14 cellular contexts compared by ENCODE assay signal in genomic region chrX:140507982-140508305, GRCh38. TPM values are rescaled to one million over a fixed set of nuclear protein-coding genes. Genes with fewer than 3 reads are reported as not detected.
DNase-seq lines count a peak whose midpoint lies in the region; ATAC-seq and TF ChIP-seq lines count a peak whose summit lies in the region.
"Had no signal": no experiment of that assay in that cellular context is flagged by ENCODE, and none has a peak within 500 bp of the region (broad histone marks: within the 10 kb centered on the region; RNA-seq: fewer than 3 reads in every experiment).

No MANE protein-coding gene starts in this region.

- H3K27me3 Mint-ChIP-seq in immature natural killer cell (ENCODE audit: low read depth in 3 of 3): peaks cover 12 to 26% (median 13%) of the 10 kb centered on the region in 3 donors

- peaks cover 0 to 2% (median 0%) of the 10 kb centered on the region in 3 donors for H3K36me3 Mint-ChIP-seq in immature natural killer cell
- H3K36me3 Mint-ChIP-seq: stimulated activated memory B cell treated with anti-CD40 and anti-IgM and Interleukin-4, amounts not matched to agents 10 μg/mL and 1 μg/mL and 100 μg/mL, for 72 hours had no signal

- no peak for TF ChIP-seq CTCF in GM13976 (IDR thresholded peaks at IDR 0.05; ENCODE audit: borderline replicate concordance, control extremely low read depth, extremely low read depth, insufficient read depth, missing control alignments)

- H3K4me1 Mint-ChIP-seq in immature natural killer cell: peaks cover 0 to under 1% of the 10 kb centered on the region in 2 donors
- H3K4me1 Mint-ChIP-seq: stimulated activated memory B cell treated with anti-CD40 and anti-IgM and Interleukin-4, amounts not matched to agents 10 μg/mL and 1 μg/mL and 100 μg/mL, for 72 hours had no signal

- in situ Hi-C loops in GM13976 (cut with MboI; ENCODE audit: low sequenced_read_pairs, unreplicated experiment): no loop called here

- peaks cover 23% of the 10 kb centered on the region for H3K27me3 ChIP-seq in iPS DF 6.9 (ENCODE audit: control insufficient read depth, insufficient read depth, low read length)

- H3K4me3 ChIP-seq in iPS DF 6.9 (ENCODE audit: low read length): peak overlapping the region; percentile 31; the same call in 1 of the 2 replicates
- H3K4me3 ChIP-seq: K562 had no signal

- no peak overlapping the region for H3K27ac ChIP-seq in iPS DF 6.9 (ENCODE audit: low read length)
- H3K27ac ChIP-seq: neutrophil had no signal

- ATAC-seq in sciatic nerve: no peak
- ATAC-seq: K562; stimulated activated memory B cell treated with anti-CD40 and anti-IgM and Interleukin-4, amounts not matched to agents 10 μg/mL and 1 μg/mL and 100 μg/mL, for 72 hours had no signal

- no peaks in the 10 kb centered on the region for H3K9me3 ChIP-seq in iPS DF 6.9 (ENCODE audit: control insufficient read depth, insufficient read depth, low read length)
- H3K9me3 ChIP-seq: neutrophil had no signal

- no peak overlapping the region for H3K27ac Mint-ChIP-seq in immature natural killer cell
- H3K27ac Mint-ChIP-seq: CD4-positive, alpha-beta memory T cell; stimulated activated memory B cell treated with anti-CD40 and anti-IgM and Interleukin-4, amounts not matched to agents 10 μg/mL and 1 μg/mL and 100 μg/mL, for 72 hours had no signal

- no peaks in the 10 kb centered on the region for H3K4me1 ChIP-seq in iPS DF 6.9 (ENCODE audit: control insufficient read depth, insufficient read depth, low read length)

- no CpG with 5 or more reads among the region's 23 CpGs for WGBS in iPS DF 6.9 (ENCODE audit: insufficient coverage, insufficient read length)

- DNase-seq in GM13976 (ENCODE audit: low spot score) (peak; percentile 11), RPMI7951 (ENCODE audit: low read depth) (peak; percentile 68), iPS DF 6.9 (ENCODE audit: low read depth, low spot score) (no peak), pons (ENCODE audit: low spot score) (peak; percentile 22), NCI-H510A (lab: John Stamatoyannopoulos, UW) (no peak), sciatic nerve (ENCODE audit: low spot score) (no peak), immature natural killer cell (no peak), NCI-H345 (lab: John Stamatoyannopoulos, UW) (no peak)
- DNase-seq: CD4-positive, alpha-beta memory T cell; NCI-H2227 treated with DMSO at 0.1 percent for 48 hours; stimulated activated CD4-positive, alpha-beta T cell treated with anti-CD3 and anti-CD28 coated beads, Interleukin-2, amount 100 ng/mL, for 24 hours had no signal

- H3K4me3 Mint-ChIP-seq in immature natural killer cell: no peak overlapping the region
- H3K4me3 Mint-ChIP-seq: CD4-positive, alpha-beta memory T cell; stimulated activated memory B cell treated with anti-CD40 and anti-IgM and Interleukin-4, amounts not matched to agents 10 μg/mL and 1 μg/mL and 100 μg/mL, for 72 hours had no signal

- intact Hi-C loops in sciatic nerve (cut with DNase I): no loop called here

- H3K36me3 ChIP-seq in iPS DF 6.9 (ENCODE audit: control insufficient read depth, insufficient read depth, low read length): no peaks in the 10 kb centered on the region
- H3K36me3 ChIP-seq: neutrophil had no signal

- peaks cover 0 to 11% (median under 1%) of the 10 kb centered on the region in 6 donors for H3K9me3 Mint-ChIP-seq in immature natural killer cell
- H3K9me3 Mint-ChIP-seq: stimulated activated memory B cell treated with anti-CD40 and anti-IgM and Interleukin-4, amounts not matched to agents 10 μg/mL and 1 μg/mL and 100 μg/mL, for 72 hours had no signal

RNA-seq across cellular contexts. Expression of gene SOX3, which starts 3.1 kb away (rescaled TPM):
- total RNA-seq in RPMI7951 (2014; rRNA removed; shearing (Covaris generic)): not detected in 2 replicates
- total RNA-seq in sciatic nerve: not detected
- not detected for polyA plus RNA-seq in immature natural killer cell
- total RNA-seq: CD4-positive, alpha-beta memory T cell; K562 had no signal
- polyA plus RNA-seq: CD4-positive, alpha-beta memory T cell; K562 had no signal

Comparison
In these comparisons a context has a peak if more than half of its experiments do, and no peak if none do; other contexts are left out.
1. DNase-seq: peak in GM13976 (single experiment), RPMI7951 (single experiment) and pons (single experiment); none in iPS DF 6.9 (single experiment), NCI-H510A (single experiment), sciatic nerve (single experiment), immature natural killer cell (0 of 3) and NCI-H345 (single experiment).